Comparison of ENCODE assay signal across 16 cellular contexts in genomic region chr16:48560692-48561091, GRCh38. TPM values are rescaled to one million over a fixed set of nuclear protein-coding genes. Genes with fewer than 3 reads are reported as not detected.
DNase-seq lines count a peak whose midpoint lies in the region; ATAC-seq and TF ChIP-seq lines count a peak whose summit lies in the region.
"Had no signal": no experiment of that assay in that cellular context is flagged by ENCODE, and none has a peak within 500 bp of the region (broad histone marks: within the 10 kb centered on the region; RNA-seq: fewer than 3 reads in every experiment).

No MANE protein-coding gene starts in this region.

- no peaks in the 10 kb centered on the region for H3K27me3 ChIP-seq in neutrophil
- H3K27me3 ChIP-seq: BLaER1 had no signal

- peaks cover 73 to 79% of the 10 kb centered on the region in 2 experiments for H3K4me1 ChIP-seq in neutrophil (ENCODE audit: control insufficient read depth in 1 of 2, insufficient read depth in 1 of 2, low read depth in 1 of 2, low read length in 1 of 2)
- H3K4me1 ChIP-seq: BLaER1 had no signal

- no peaks in the 10 kb centered on the region for H3K27me3 Mint-ChIP-seq in activated T-cell treated with anti-CD3 and anti-CD28 coated beads, Interleukin-2, amount 50 U/mL, for 72 hours (ENCODE audit: low read depth)
- no peaks in the 10 kb centered on the region for H3K27me3 Mint-ChIP-seq in T-helper 17 cell

- no peak for ATAC-seq in activated T-cell treated with anti-CD3 and anti-CD28 coated beads, Interleukin-2, amount 50 U/mL, for 72 hours (replicated peaks in 1 of 2)
- ATAC-seq in T-helper 17 cell (no peak), left lobe of liver (peak; percentile 77), GM21526 (IDR thresholded peaks at IDR 0.05; ENCODE audit: low FRiP score, unreplicated experiment) (no peak)

- no peak for TF ChIP-seq CTCF in neutrophil (IDR thresholded peaks at IDR 0.05)

- H3K9me3 ChIP-seq in T-helper 17 cell (ENCODE audit: control insufficient read depth, low read length, poor library complexity, severe bottlenecking): no peaks in the 10 kb centered on the region
- H3K9me3 ChIP-seq in neutrophil: no peaks in the 10 kb centered on the region
- H3K9me3 ChIP-seq: BLaER1 had no signal

- no peak overlapping the region for H3K4me3 ChIP-seq in neutrophil (ENCODE audit: low read depth in 1 of 2, low read length in 1 of 2)
- H3K4me3 ChIP-seq: BLaER1 had no signal

- no peaks in the 10 kb centered on the region for H3K9me3 Mint-ChIP-seq in activated T-cell treated with anti-CD3 and anti-CD28 coated beads, Interleukin-2, amount 50 U/mL, for 72 hours

- peaks cover 5 to 13% of the 10 kb centered on the region in 2 donors for H3K36me3 Mint-ChIP-seq in activated T-cell treated with anti-CD3 and anti-CD28 coated beads, Interleukin-2, amount 50 U/mL, for 72 hours (ENCODE audit: insufficient read depth in 2 of 2)
- H3K36me3 Mint-ChIP-seq in T-helper 17 cell (ENCODE audit: low read depth): peaks cover 2% of the 10 kb centered on the region

- H3K27ac Mint-ChIP-seq in activated T-cell treated with anti-CD3 and anti-CD28 coated beads, Interleukin-2, amount 50 U/mL, for 72 hours: peak overlapping the region; percentile 83
- peak overlapping the region; percentile 45 for H3K27ac Mint-ChIP-seq in T-helper 17 cell

- peak overlapping the region; percentile 88 for H3K27ac ChIP-seq in neutrophil
- H3K27ac ChIP-seq: BLaER1 had no signal

- H3K4me3 Mint-ChIP-seq in activated T-cell treated with anti-CD3 and anti-CD28 coated beads, Interleukin-2, amount 50 U/mL, for 72 hours: no peak overlapping the region
- H3K4me3 Mint-ChIP-seq in T-helper 17 cell: no peak overlapping the region

- peaks cover 21% of the 10 kb centered on the region for H3K36me3 ChIP-seq in neutrophil

- peaks cover 62% of the 10 kb centered on the region for H3K4me1 Mint-ChIP-seq in activated T-cell treated with anti-CD3 and anti-CD28 coated beads, Interleukin-2, amount 50 U/mL, for 72 hours (ENCODE audit: low read depth)
- H3K4me1 Mint-ChIP-seq in T-helper 17 cell: peaks cover 49% of the 10 kb centered on the region

- DNase-seq in activated T-cell treated with anti-CD3 and anti-CD28 coated beads, Interleukin-2, amount 50 U/mL, for 72 hours: no peak
- DNase-seq in activated T-cell treated with anti-CD3 and anti-CD28 coated beads, Interleukin-2, amount 50 U/mL, for 1 hour: no peak
- DNase-seq in T-helper 17 cell (no peak), left lobe of liver (ENCODE audit: low spot score) (peak; percentile 80), hypothalamus (lab: John Stamatoyannopoulos, UW) (no peak), anterior cingulate cortex (lab: John Stamatoyannopoulos, UW) (no peak)
- DNase-seq: COR-L47, NCI-H1105 treated with DMSO at 0.1 percent for 48 hours, NCI-H187 treated with DMSO at 0.1 percent for 48 hours, NCI-H345, NCI-H69, OCI-M1, SIG-M5 had no signal

RNA-seq across cellular contexts. Expression of gene N4BP1, which starts 49.3 kb away (rescaled TPM):
- 10 to 100 TPM; 59.0 to 60.7 TPM for total RNA-seq in activated T-cell treated with anti-CD3 and anti-CD28 coated beads, Interleukin-2, amount 50 U/mL, for 72 hours
- 100 to 1,000 TPM in 1 of 2 donors, 10 to 100 TPM in 1; 76.1 to 108 TPM for total RNA-seq in T-helper 17 cell
- 11.6 TPM for total RNA-seq in left lobe of liver
